ENCODE assay signal across 10 cellular contexts in the genomic region with DNA sequence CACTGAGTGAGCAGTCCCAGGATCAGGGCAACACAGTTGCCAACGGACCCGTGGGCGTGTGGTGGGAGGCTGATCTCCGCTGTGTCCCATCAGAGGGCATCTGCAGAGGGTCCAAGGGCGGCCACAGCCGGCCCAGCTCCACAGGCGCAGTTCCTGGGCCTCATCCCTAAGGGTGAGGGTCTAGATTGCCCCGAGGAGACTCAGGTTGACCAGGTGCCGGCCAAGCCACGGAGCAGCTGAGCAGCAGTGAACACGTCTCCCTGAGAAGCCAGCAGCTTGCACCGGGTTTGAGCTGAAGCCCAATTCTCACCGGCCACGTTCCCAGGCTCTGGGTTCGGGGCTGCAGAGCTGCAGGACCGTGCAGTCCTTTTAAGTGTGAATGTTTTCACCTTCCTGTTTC. TPM values are rescaled to one million over a fixed set of nuclear protein-coding genes. Genes with fewer than 3 reads are reported as not detected.
"Had no signal": no experiment of that assay in that cellular context is flagged by ENCODE, and none has a peak within 500 bp of the region (broad histone marks: within the 10 kb centered on the region; RNA-seq: fewer than 3 reads in every experiment).

No MANE protein-coding gene starts in this region.

- H2AFZ ChIP-seq: GM23248, GM23338 had no signal

- H3K4me2 ChIP-seq: GM23338 had no signal

- H3K36me3 ChIP-seq: HAP-1 had no signal

- H3K9me3 ChIP-seq: HAP-1 had no signal

- H3K9ac ChIP-seq: GM23248 had no signal

- H3K4me3 ChIP-seq: GM23248, GM23338, HAP-1 had no signal

- DNase-seq: GM23248, GOT3, H7, H9, HCEC 1CT, HFFc6 had no signal

- H3K27ac ChIP-seq: GM23248 had no signal

- ATAC-seq: GM23338, HCT116 had no signal

- H3K4me1 ChIP-seq: HAP-1 had no signal

RNA-seq across cellular contexts. Expression of a gene that starts 58.8 kb away (rescaled TPM):
- total RNA-seq: GM23248, H4, HFFc6 had no signal
- polyA plus RNA-seq: GM23248 had no signal
